In the genomic region with DNA sequence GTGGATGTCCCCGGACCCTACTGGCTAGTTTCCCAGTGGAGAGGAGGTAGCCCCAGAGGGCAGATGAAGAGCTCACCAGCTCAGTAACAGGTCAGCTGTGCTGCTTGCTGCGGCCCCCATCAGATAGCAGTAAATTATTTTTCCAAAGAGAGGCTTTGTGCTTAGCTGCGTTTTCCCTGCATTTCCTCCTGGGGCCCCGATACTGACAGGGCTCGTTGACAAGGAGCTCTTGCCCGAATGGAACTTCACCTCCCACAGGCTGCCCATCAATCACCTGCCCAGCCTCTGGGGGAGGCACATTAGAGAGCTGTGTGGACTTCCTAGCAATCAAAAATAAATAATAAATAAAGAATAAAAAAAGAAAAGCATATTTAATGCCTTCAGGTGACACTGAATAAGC, we compare ENCODE assay signal across 31 cellular contexts.
"Had no signal": no experiment of that assay in that cellular context is flagged by ENCODE, and none has a peak within 500 bp of the region (broad histone marks: within the 10 kb centered on the region; RNA-seq: fewer than 3 reads in every experiment).

No MANE protein-coding gene starts in this region.

- H3K27ac Mint-ChIP-seq: activated B cell treated with CpG ODN at 0.5 μM for 24 hours; activated CD4-positive, alpha-beta memory T cell treated with anti-CD3 and anti-CD28 coated beads for 36 hours; activated CD4-positive, alpha-beta T cell treated with anti-CD3 and anti-CD28 coated beads, Interleukin-2, amount 10 ng/mL, durations not matched to agents 24 days and 14 days; activated CD8-positive, alpha-beta T cell treated with anti-CD3 and anti-CD28 coated beads for 36 hours; activated naive CD4-positive, alpha-beta T cell treated with anti-CD3 and anti-CD28 coated beads for 36 hours; activated naive CD4-positive, alpha-beta T cell treated with anti-CD3 and anti-CD28 coated beads, Interleukin-2, amount 50 U/mL, for 72 hours; activated naive CD8-positive, alpha-beta T cell treated with anti-CD3 and anti-CD28 coated beads for 36 hours; activated T-cell treated with anti-CD3 and anti-CD28 coated beads, Interleukin-2, amount 50 U/mL, for 72 hours; activated T-helper 1 cell treated with anti-CD3 and anti-CD28 coated beads, Interleukin-12 subunit alpha, Interleukin-12 subunit beta, Interleukin-2, Interleukin-4 antibody, amounts not matched to agents 30 ng/mL and 10 ng/mL and 1 ng/mL, durations not matched to agents 14 hours and 24 hours and 36 hours; activated T-helper 17 cell treated with anti-CD3 and anti-CD28 coated beads, Interleukin-2, amount 50 U/mL, for 72 hours; T-helper 2 cell treated with Interferon-gamma antibody and Interleukin-4, amounts not matched to agents 5 μg/mL and 100 μg/mL, for 36 hours had no signal

- H3K9me3 Mint-ChIP-seq: activated B cell treated with CpG ODN at 0.5 μM for 24 hours; activated CD4-positive, alpha-beta memory T cell treated with anti-CD3 and anti-CD28 coated beads for 36 hours; activated CD4-positive, alpha-beta T cell treated with anti-CD3 and anti-CD28 coated beads, Interleukin-2, amount 10 ng/mL, durations not matched to agents 24 days and 14 days; activated CD8-positive, alpha-beta T cell treated with anti-CD3 and anti-CD28 coated beads for 36 hours; activated naive CD4-positive, alpha-beta T cell treated with anti-CD3 and anti-CD28 coated beads for 36 hours; activated naive CD4-positive, alpha-beta T cell treated with anti-CD3 and anti-CD28 coated beads, Interleukin-2, amount 50 U/mL, for 72 hours; activated naive CD8-positive, alpha-beta T cell treated with anti-CD3 and anti-CD28 coated beads for 36 hours; activated T-cell treated with anti-CD3 and anti-CD28 coated beads, Interleukin-2, amount 50 U/mL, for 4 hours; activated T-cell treated with anti-CD3 and anti-CD28 coated beads, Interleukin-2, amount 50 U/mL, for 72 hours; activated T-helper 1 cell treated with anti-CD3 and anti-CD28 coated beads, Interleukin-12 subunit alpha, Interleukin-12 subunit beta, Interleukin-2, Interleukin-4 antibody, amounts not matched to agents 30 ng/mL and 10 ng/mL and 1 ng/mL, durations not matched to agents 14 hours and 24 hours and 36 hours; T-helper 2 cell treated with Interferon-gamma antibody and Interleukin-4, amounts not matched to agents 5 μg/mL and 100 μg/mL, for 36 hours had no signal

- H3K27me3 Mint-ChIP-seq: activated B cell treated with CpG ODN at 0.5 μM for 24 hours; activated naive CD8-positive, alpha-beta T cell treated with anti-CD3 and anti-CD28 coated beads for 36 hours had no signal

- DNase-seq: activated B cell treated with CpG ODN at 0.5 μM for 24 hours; activated CD4-positive, alpha-beta memory T cell treated with anti-CD3 and anti-CD28 coated beads for 36 hours; activated CD4-positive, alpha-beta T cell treated with anti-CD3 and anti-CD28 coated beads for 4 hours; activated CD4-positive, alpha-beta T cell treated with anti-CD3 and anti-CD28 coated beads, Interleukin-2, amount 10 ng/mL, durations not matched to agents 24 days and 14 days; activated CD4-positive, alpha-beta T cell treated with anti-CD3 and anti-CD28 coated beads, Interleukin-2, amount 50 U/mL, for 1 hour; activated CD4-positive, alpha-beta T cell treated with anti-CD3 and anti-CD28 coated beads, Interleukin-2, amount 50 U/mL, for 4 hours; activated CD4-positive, CD25-positive, alpha-beta regulatory T cell treated with anti-CD3 and anti-CD28 coated beads, Interleukin-2, amount 50 U/mL, for 72 hours; activated CD8-positive, alpha-beta memory T cell treated with anti-CD3 and anti-CD28 coated beads, Interleukin-2, amount 50 U/mL, for 4 hours; activated CD8-positive, alpha-beta T cell treated with anti-CD3 and anti-CD28 coated beads for 36 hours; activated effector memory CD4-positive, alpha-beta T cell treated with anti-CD3 and anti-CD28 coated beads, Interleukin-2, amount 50 U/mL, for 16 hours; activated gamma-delta T cell treated with Interleukin-2 at 50 U/mL for 16 hours; activated naive CD4-positive, alpha-beta T cell; activated naive CD4-positive, alpha-beta T cell treated with anti-CD3 and anti-CD28 coated beads for 36 hours; activated naive CD4-positive, alpha-beta T cell treated with anti-CD3 and anti-CD28 coated beads, Interleukin-2, amount 50 U/mL, for 16 hours; activated naive CD8-positive, alpha-beta T cell treated with anti-CD3 and anti-CD28 coated beads for 36 hours; activated T-cell treated with anti-CD3 and anti-CD28 coated beads for 4 hours; activated T-cell treated with anti-CD3 and anti-CD28 coated beads, Interleukin-2, amount 50 U/mL, for 1 hour; activated T-cell treated with anti-CD3 and anti-CD28 coated beads, Interleukin-2, amount 50 U/mL, for 4 hours; activated T-cell treated with anti-CD3 and anti-CD28 coated beads, Interleukin-2, amount 50 U/mL, for 72 hours; adrenal gland; amniotic stem cell; aorta; body of pancreas; brain microvascular endothelial cell; central memory CD4-positive, alpha-beta T cell; T-helper 2 cell; T-helper 9 cell had no signal

- H3K36me3 Mint-ChIP-seq: activated CD4-positive, alpha-beta memory T cell treated with anti-CD3 and anti-CD28 coated beads for 36 hours; activated naive CD4-positive, alpha-beta T cell treated with anti-CD3 and anti-CD28 coated beads, Interleukin-2, amount 50 U/mL, for 72 hours; activated naive CD8-positive, alpha-beta T cell treated with anti-CD3 and anti-CD28 coated beads for 36 hours had no signal

- H3K4me1 Mint-ChIP-seq: activated B cell treated with CpG ODN at 0.5 μM for 24 hours; activated CD4-positive, alpha-beta T cell treated with anti-CD3 and anti-CD28 coated beads, Interleukin-2, amount 10 ng/mL, durations not matched to agents 24 days and 14 days; activated naive CD8-positive, alpha-beta T cell treated with anti-CD3 and anti-CD28 coated beads for 36 hours; activated T-helper 17 cell treated with anti-CD3 and anti-CD28 coated beads, Interleukin-2, amount 50 U/mL, for 72 hours had no signal

- H3K4me3 Mint-ChIP-seq: activated B cell treated with CpG ODN at 0.5 μM for 24 hours; activated CD4-positive, alpha-beta memory T cell treated with anti-CD3 and anti-CD28 coated beads for 36 hours; activated CD4-positive, alpha-beta T cell treated with anti-CD3 and anti-CD28 coated beads, Interleukin-2, amount 10 ng/mL, durations not matched to agents 24 days and 14 days; activated CD8-positive, alpha-beta T cell treated with anti-CD3 and anti-CD28 coated beads for 36 hours; activated naive CD4-positive, alpha-beta T cell treated with anti-CD3 and anti-CD28 coated beads for 36 hours; activated naive CD8-positive, alpha-beta T cell treated with anti-CD3 and anti-CD28 coated beads for 36 hours; activated T-cell treated with anti-CD3 and anti-CD28 coated beads, Interleukin-2, amount 50 U/mL, for 4 hours; activated T-cell treated with anti-CD3 and anti-CD28 coated beads, Interleukin-2, amount 50 U/mL, for 72 hours; activated T-helper 1 cell treated with anti-CD3 and anti-CD28 coated beads, Interleukin-12 subunit alpha, Interleukin-12 subunit beta, Interleukin-2, Interleukin-4 antibody, amounts not matched to agents 30 ng/mL and 10 ng/mL and 1 ng/mL, durations not matched to agents 14 hours and 24 hours and 36 hours; activated T-helper 17 cell treated with anti-CD3 and anti-CD28 coated beads, Interleukin-2, amount 50 U/mL, for 72 hours; T-helper 2 cell treated with Interferon-gamma antibody and Interleukin-4, amounts not matched to agents 5 μg/mL and 100 μg/mL, for 36 hours had no signal

- ATAC-seq: activated CD8-positive, alpha-beta T cell treated with anti-CD3 and anti-CD28 coated beads for 36 hours; activated naive CD4-positive, alpha-beta T cell treated with anti-CD3 and anti-CD28 coated beads, Interleukin-2, amount 50 U/mL, for 72 hours; activated T-cell treated with anti-CD3 and anti-CD28 coated beads, Interleukin-2, amount 50 U/mL, for 4 hours; activated T-cell treated with anti-CD3 and anti-CD28 coated beads, Interleukin-2, amount 50 U/mL, for 72 hours; activated T-helper 17 cell treated with anti-CD3 and anti-CD28 coated beads, Interleukin-2, amount 50 U/mL, for 72 hours; body of pancreas had no signal
